Comparison of ENCODE assay signal across 17 cellular contexts in genomic region chr5:84706678-84707641, GRCh38.
DNase-seq lines count a peak whose midpoint lies in the region; ATAC-seq, FAIRE-seq and TF ChIP-seq lines count a peak whose summit lies in the region.
"Had no signal": no experiment of that assay in that cellular context is flagged by ENCODE, and none has a peak within 500 bp of the region (broad histone marks: within the 10 kb centered on the region; RNA-seq: fewer than 3 reads in every experiment).

No MANE protein-coding gene starts in this region.

- H3K9me3 Mint-ChIP-seq in astrocyte (ENCODE audit: unreplicated experiment) (no peaks in the 10 kb centered on the region), neural progenitor cell (peaks cover 2% of the 10 kb centered on the region)

- H3K36me3 ChIP-seq in KMS-11 (ENCODE audit: insufficient read depth) (no peaks in the 10 kb centered on the region), astrocyte (ENCODE audit: insufficient read depth, low read length) (no peaks in the 10 kb centered on the region), neural progenitor cell (no peaks in the 10 kb centered on the region), PC-3 (ENCODE audit: low read depth, low read length) (no peaks in the 10 kb centered on the region)

- H3K4me1 Mint-ChIP-seq in astrocyte (ENCODE audit: low read depth, unreplicated experiment) (no peaks in the 10 kb centered on the region), neural progenitor cell (peaks cover 2% of the 10 kb centered on the region)
- H3K4me1 Mint-ChIP-seq: B cell, IgD-negative memory B cell had no signal

- H3K4me1 ChIP-seq in KMS-11 (ENCODE audit: low read depth, poor library complexity, severe bottlenecking) (peaks cover 21% of the 10 kb centered on the region), astrocyte (ENCODE audit: insufficient read depth, low read length) (no peaks in the 10 kb centered on the region), neural progenitor cell (no peaks in the 10 kb centered on the region), PC-3 (ENCODE audit: insufficient read depth, low read length) (no peaks in the 10 kb centered on the region)

- no peaks in the 10 kb centered on the region for H3K9me3 ChIP-seq in astrocyte (ENCODE audit: insufficient read depth, low read depth, low read length)
- H3K9me3 ChIP-seq in neural progenitor cell (ENCODE audit: low read depth) = no peaks in the 10 kb centered on the region
- H3K9me3 ChIP-seq in PC-3 (ENCODE audit: low read length) = no peaks in the 10 kb centered on the region

- no peak overlapping the region for H3K9ac ChIP-seq in KMS-11
- H3K9ac ChIP-seq in astrocyte (ENCODE audit: low read length) = no peak overlapping the region
- H3K9ac ChIP-seq in neural progenitor cell = no peak overlapping the region
- H3K9ac ChIP-seq in PC-3 (ENCODE audit: low read length) = no peak overlapping the region

- no peak overlapping the region for H2AFZ ChIP-seq in KMS-11 (ENCODE audit: low read depth)
- no peak overlapping the region for H2AFZ ChIP-seq in astrocyte (ENCODE audit: low read depth, low read length)
- H2AFZ ChIP-seq in neural progenitor cell (replicated peaks) = no peak overlapping the region
- no peak overlapping the region for H2AFZ ChIP-seq in PC-3 (ENCODE audit: low read length)

- BruUV-seq in PC-3 (replicated peaks; lab: Mats Ljungman, UMichigan) = no TSS peak

- H4K20me1 ChIP-seq in KMS-11 (ENCODE audit: insufficient read depth) (no peaks in the 10 kb centered on the region), astrocyte (ENCODE audit: insufficient read depth, low read length) (no peaks in the 10 kb centered on the region), neural progenitor cell (ENCODE audit: low read depth) (no peaks in the 10 kb centered on the region), PC-3 (ENCODE audit: low read length) (no peaks in the 10 kb centered on the region)

- no peaks in the 10 kb centered on the region for H3K9me2 ChIP-seq in PC-3 (replicated peaks; ENCODE audit: low read length)

- H3K79me2 ChIP-seq in KMS-11 (ENCODE audit: insufficient read depth, low read depth) (no peaks in the 10 kb centered on the region), astrocyte (ENCODE audit: insufficient read depth, low read length) (no peaks in the 10 kb centered on the region), neural progenitor cell (ENCODE audit: low read depth) (no peaks in the 10 kb centered on the region), PC-3 (ENCODE audit: low read length) (no peaks in the 10 kb centered on the region)

- FAIRE-seq in astrocyte (lab: Jason Lieb, UNC) (no peak), D721Med (lab: Jason Lieb, UNC) (no peak)
- FAIRE-seq: A204.1, GM12891 had no signal

- H3K27ac ChIP-seq in KMS-11 = peak overlapping the region; percentile 3; the same call in 1 of the 2 replicates
- no peak overlapping the region for H3K27ac ChIP-seq in astrocyte (ENCODE audit: low read depth, low read length)
- H3K27ac ChIP-seq in neural progenitor cell = no peak overlapping the region
- no peak overlapping the region for H3K27ac ChIP-seq in PC-3 (ENCODE audit: low read length)

- CTCF ChIA-PET in PC-3 (lab: Charles Lee) = no interaction called here

- H3K27me3 Mint-ChIP-seq in astrocyte (ENCODE audit: low read depth, unreplicated experiment) = no peaks in the 10 kb centered on the region
- H3K27me3 Mint-ChIP-seq in neural progenitor cell (ENCODE audit: insufficient read depth, low read depth) = no peaks in the 10 kb centered on the region
- H3K27me3 Mint-ChIP-seq: B cell; CD4-positive, alpha-beta T cell; IgD-negative memory B cell had no signal

- no peaks in the 10 kb centered on the region for H3F3A ChIP-seq in neural progenitor cell (ENCODE audit: low read depth)
- H3F3A ChIP-seq in PC-3 (ENCODE audit: low read length, unreplicated experiment) = no peaks in the 10 kb centered on the region

- no peak overlapping the region for H3K27ac Mint-ChIP-seq in astrocyte (ENCODE audit: unreplicated experiment)
- H3K27ac Mint-ChIP-seq in neural progenitor cell = peak overlapping the region; percentile 22
- H3K27ac Mint-ChIP-seq: B cell; CD4-positive, alpha-beta T cell; IgD-negative memory B cell had no signal

- POLR2A ChIA-PET in PC-3 (lab: Charles Lee; ENCODE audit: unreplicated experiment) = no interaction called here

- intact Hi-C loops in PC-3 (cut with micrococcal nuclease) = no loop called here

- TF ChIP-seq CTCF in KMS-11 (conservative IDR thresholded peaks at IDR 0.05; ENCODE audit: low read depth, low read length) (no peak), astrocyte (IDR thresholded peaks at IDR 0.05; ENCODE audit: insufficient read depth, low read depth, low read length) (no peak), neural progenitor cell (IDR thresholded peaks at IDR 0.05) (no peak), PC-3 (conservative IDR thresholded peaks at IDR 0.05; ENCODE audit: low read depth, low read length) (no peak), D721Med (IDR thresholded peaks at IDR 0.05; ENCODE audit: insufficient read depth, missing control alignments) (no peak)

- ATAC-seq in GM19463 (IDR thresholded peaks at IDR 0.05; ENCODE audit: unreplicated experiment) (peak; percentile 55), PC-3 (no peak)

- no peaks in the 10 kb centered on the region for H3K27me3 ChIP-seq in KMS-11 (ENCODE audit: insufficient read depth, low read depth)
- no peaks in the 10 kb centered on the region for H3K27me3 ChIP-seq in astrocyte (ENCODE audit: insufficient read depth, low read length)
- H3K27me3 ChIP-seq in neural progenitor cell = no peaks in the 10 kb centered on the region
- no peaks in the 10 kb centered on the region for H3K27me3 ChIP-seq in PC-3 (ENCODE audit: low read length)

- H3K4me2 ChIP-seq in KMS-11 (peak overlapping the region; percentile 3; the same call in 1 of the 2 replicates), astrocyte (ENCODE audit: low read length) (no peak overlapping the region), neural progenitor cell (no peak overlapping the region), PC-3 (ENCODE audit: low read length) (no peak overlapping the region)

- no peak overlapping the region for H3K4me3 ChIP-seq in KMS-11 (IDR thresholded peaks at IDR 0.05; ENCODE audit: insufficient read depth, low read depth, low read length)
- no peak overlapping the region for H3K4me3 ChIP-seq in astrocyte (ENCODE audit: insufficient read depth, low read depth, low read length)
- H3K4me3 ChIP-seq in neural progenitor cell = no peak overlapping the region
- no peak overlapping the region for H3K4me3 ChIP-seq in PC-3 (ENCODE audit: low read length)

- DNase-seq in astrocyte (ENCODE audit: low read depth) = peak; percentile 10
- no peak for DNase-seq in neural progenitor cell (ENCODE audit: low spot score)
- no peak for DNase-seq in PC-3
- no peak for DNase-seq in D721Med (ENCODE audit: insufficient read length, low spot score)
- no peak for DNase-seq in SKM-1 (lab: John Stamatoyannopoulos, UW; ENCODE audit: unreplicated experiment)
- DNase-seq in activated T-cell treated with anti-CD3 and anti-CD28 coated beads for 4 hours = no peak
- DNase-seq: C1 segment of cervical spinal cord; Calu3; CD4-positive, alpha-beta T cell; DMS79; HCEC 1CT had no signal

- H3K36me3 Mint-ChIP-seq in astrocyte (ENCODE audit: low read depth, unreplicated experiment) = no peaks in the 10 kb centered on the region
- no peaks in the 10 kb centered on the region for H3K36me3 Mint-ChIP-seq in neural progenitor cell
- H3K36me3 Mint-ChIP-seq: IgD-negative memory B cell had no signal

- H3K4me3 Mint-ChIP-seq in astrocyte (ENCODE audit: unreplicated experiment) (no peak overlapping the region), neural progenitor cell (no peak overlapping the region)
- H3K4me3 Mint-ChIP-seq: B cell; CD4-positive, alpha-beta T cell; IgD-negative memory B cell had no signal
